26 cellular contexts compared by ENCODE assay signal in the genomic region with DNA sequence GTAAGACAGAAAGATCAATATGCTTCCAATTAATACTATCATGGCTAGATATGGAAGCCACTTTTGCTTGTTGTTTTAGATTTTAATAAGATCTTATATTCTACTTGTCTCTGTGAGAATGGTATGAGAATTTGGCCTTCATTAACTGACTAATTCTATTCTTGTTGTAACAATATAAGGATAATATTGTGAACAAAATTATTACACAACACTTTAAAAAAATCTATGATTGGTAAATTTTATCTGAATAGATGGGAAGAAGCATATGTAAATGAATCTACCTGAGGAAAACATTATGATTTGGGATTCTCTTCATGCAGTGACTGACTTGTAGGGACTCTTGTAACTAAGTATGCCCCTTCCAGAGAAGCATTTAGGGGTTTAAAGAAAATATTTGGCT.
"Had no signal": no experiment of that assay in that cellular context is flagged by ENCODE, and none has a peak within 500 bp of the region (broad histone marks: within the 10 kb centered on the region; RNA-seq: fewer than 3 reads in every experiment).

No MANE protein-coding gene starts in this region.

- FAIRE-seq: endothelial cell of umbilical vein, small intestine had no signal

- H3K9me3 ChIP-seq: colonic mucosa, left ventricle myocardium inferior, lower lobe of right lung, neutrophil, sigmoid colon, tibial artery, upper lobe of left lung, uterus had no signal

- ATAC-seq: left cardiac atrium; lower lobe of right lung; naive thymus-derived CD4-positive, alpha-beta T cell; stimulated activated memory B cell treated with anti-CD40 and anti-IgM and Interleukin-4, amounts not matched to agents 10 μg/mL and 1 μg/mL and 100 μg/mL, for 72 hours had no signal

- H3K36me3 ChIP-seq: colonic mucosa, left ventricle myocardium inferior, lower lobe of right lung, neutrophil, sigmoid colon, tibial artery, upper lobe of left lung, uterus had no signal

- H3K4me1 Mint-ChIP-seq: endodermal cell; memory B cell; naive thymus-derived CD4-positive, alpha-beta T cell; nephron progenitor cell; stimulated activated memory B cell treated with anti-CD40 and anti-IgM and Interleukin-4, amounts not matched to agents 10 μg/mL and 1 μg/mL and 100 μg/mL, for 72 hours had no signal

- H3K36me3 Mint-ChIP-seq: memory B cell; naive thymus-derived CD4-positive, alpha-beta T cell; stimulated activated memory B cell treated with anti-CD40 and anti-IgM and Interleukin-4, amounts not matched to agents 10 μg/mL and 1 μg/mL and 100 μg/mL, for 72 hours had no signal

- H3K27me3 ChIP-seq: colonic mucosa, hepatocyte, neutrophil, sigmoid colon, tibial artery, upper lobe of left lung, uterus had no signal

- H3K27ac Mint-ChIP-seq: endodermal cell; memory B cell; naive thymus-derived CD4-positive, alpha-beta T cell; stimulated activated memory B cell treated with anti-CD40 and anti-IgM and Interleukin-4, amounts not matched to agents 10 μg/mL and 1 μg/mL and 100 μg/mL, for 72 hours; stimulated activated naive CD8-positive, alpha-beta T cell treated with anti-CD3 and anti-CD28 coated beads, Interleukin-15, Interleukin-2, amounts not matched to agents 100 ng/mL and 50 ng/mL, for 24 hours had no signal

- DNase-seq: colonic mucosa; dermis blood vessel endothelial cell; effector CD4-positive, alpha-beta T cell; endodermal cell; head of caudate nucleus; kidney; left cardiac atrium; left ventricle myocardium inferior; lower lobe of right lung; midbrain; naive thymus-derived CD4-positive, alpha-beta T cell; nephron progenitor cell; posterior cingulate gyrus; sigmoid colon; small intestine; stimulated activated CD4-positive, alpha-beta T cell treated with anti-CD3 and anti-CD28 coated beads, Interleukin-4, amount 100 ng/mL, for 1 hour; stimulated activated CD8-positive, alpha-beta memory T cell treated with anti-CD3 and anti-CD28 coated beads, Interleukin-4, amount 100 ng/mL, for 48 hours; tibial artery; upper lobe of left lung; uterus had no signal

- H3K27me3 Mint-ChIP-seq: memory B cell; naive thymus-derived CD4-positive, alpha-beta T cell; stimulated activated memory B cell treated with anti-CD40 and anti-IgM and Interleukin-4, amounts not matched to agents 10 μg/mL and 1 μg/mL and 100 μg/mL, for 72 hours; stimulated activated naive CD8-positive, alpha-beta T cell treated with anti-CD3 and anti-CD28 coated beads, Interleukin-15, Interleukin-2, amounts not matched to agents 100 ng/mL and 50 ng/mL, for 24 hours had no signal

- H3K4me3 ChIP-seq: colonic mucosa, hepatocyte, left ventricle myocardium inferior, lower lobe of right lung, sigmoid colon, tibial artery, upper lobe of left lung, uterus had no signal

- H3K79me2 ChIP-seq: hepatocyte had no signal

- H3K4me3 Mint-ChIP-seq: endodermal cell; memory B cell; naive thymus-derived CD4-positive, alpha-beta T cell; nephron progenitor cell; stimulated activated memory B cell treated with anti-CD40 and anti-IgM and Interleukin-4, amounts not matched to agents 10 μg/mL and 1 μg/mL and 100 μg/mL, for 72 hours; stimulated activated naive CD8-positive, alpha-beta T cell treated with anti-CD3 and anti-CD28 coated beads, Interleukin-15, Interleukin-2, amounts not matched to agents 100 ng/mL and 50 ng/mL, for 24 hours had no signal

- H3K4me2 ChIP-seq: hepatocyte had no signal

- H3K9me3 Mint-ChIP-seq: endodermal cell; memory B cell; nephron progenitor cell; stimulated activated memory B cell treated with anti-CD40 and anti-IgM and Interleukin-4, amounts not matched to agents 10 μg/mL and 1 μg/mL and 100 μg/mL, for 72 hours had no signal

- H3K27ac ChIP-seq: colonic mucosa, hepatocyte, left ventricle myocardium inferior, lower lobe of right lung, neutrophil, sigmoid colon, tibial artery, upper lobe of left lung, uterus had no signal

- H3K4me1 ChIP-seq: colonic mucosa, left ventricle myocardium inferior, lower lobe of right lung, sigmoid colon, tibial artery, upper lobe of left lung, uterus had no signal
